ENCODE assay signal across 1 cellular context in the genomic region with DNA sequence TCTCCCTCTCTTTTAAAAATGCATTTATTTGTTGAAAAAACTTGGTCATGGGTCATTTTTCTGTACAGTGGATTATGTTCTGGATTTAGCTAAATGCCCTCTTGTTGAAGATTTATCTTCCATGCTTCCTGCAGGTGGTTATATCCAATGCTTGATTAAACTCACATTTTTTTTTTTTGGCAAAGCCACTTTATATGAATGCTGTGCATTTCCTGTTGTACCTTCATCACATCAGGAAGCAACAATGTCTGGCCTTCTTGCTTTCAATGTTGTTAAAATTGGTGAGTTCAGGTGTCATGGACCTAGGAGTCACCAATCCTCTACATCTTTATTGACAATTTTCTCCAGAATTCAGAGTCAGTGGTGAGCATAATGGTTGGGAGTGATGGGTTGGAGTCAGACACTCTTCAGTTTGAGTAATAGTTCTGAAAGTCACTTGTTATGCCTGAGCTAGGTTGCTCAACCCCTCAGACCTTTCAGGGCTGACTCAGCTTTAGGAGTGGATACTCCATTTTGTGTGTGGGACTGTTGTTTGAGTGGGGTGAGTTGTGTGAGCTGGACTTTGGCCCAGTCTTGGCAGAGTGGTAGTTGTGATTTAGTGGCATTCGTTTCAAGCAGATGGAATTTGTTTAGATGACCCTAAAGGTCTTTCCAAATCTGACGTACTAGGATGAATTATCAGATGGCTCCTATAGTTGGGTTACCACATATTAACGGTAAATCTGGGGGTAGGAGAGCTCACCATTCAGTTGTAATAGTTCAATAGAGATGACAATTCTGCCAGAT.
TF ChIP-seq lines count a peak whose summit lies in the region.

No MANE protein-coding gene starts in this region.

TF ChIP-seq in GM23338, 12 proteins besides CTCF, POLR2A, EP300 and RAD21 (continued from another document):
- TF ChIP-seq, protein P1, sequence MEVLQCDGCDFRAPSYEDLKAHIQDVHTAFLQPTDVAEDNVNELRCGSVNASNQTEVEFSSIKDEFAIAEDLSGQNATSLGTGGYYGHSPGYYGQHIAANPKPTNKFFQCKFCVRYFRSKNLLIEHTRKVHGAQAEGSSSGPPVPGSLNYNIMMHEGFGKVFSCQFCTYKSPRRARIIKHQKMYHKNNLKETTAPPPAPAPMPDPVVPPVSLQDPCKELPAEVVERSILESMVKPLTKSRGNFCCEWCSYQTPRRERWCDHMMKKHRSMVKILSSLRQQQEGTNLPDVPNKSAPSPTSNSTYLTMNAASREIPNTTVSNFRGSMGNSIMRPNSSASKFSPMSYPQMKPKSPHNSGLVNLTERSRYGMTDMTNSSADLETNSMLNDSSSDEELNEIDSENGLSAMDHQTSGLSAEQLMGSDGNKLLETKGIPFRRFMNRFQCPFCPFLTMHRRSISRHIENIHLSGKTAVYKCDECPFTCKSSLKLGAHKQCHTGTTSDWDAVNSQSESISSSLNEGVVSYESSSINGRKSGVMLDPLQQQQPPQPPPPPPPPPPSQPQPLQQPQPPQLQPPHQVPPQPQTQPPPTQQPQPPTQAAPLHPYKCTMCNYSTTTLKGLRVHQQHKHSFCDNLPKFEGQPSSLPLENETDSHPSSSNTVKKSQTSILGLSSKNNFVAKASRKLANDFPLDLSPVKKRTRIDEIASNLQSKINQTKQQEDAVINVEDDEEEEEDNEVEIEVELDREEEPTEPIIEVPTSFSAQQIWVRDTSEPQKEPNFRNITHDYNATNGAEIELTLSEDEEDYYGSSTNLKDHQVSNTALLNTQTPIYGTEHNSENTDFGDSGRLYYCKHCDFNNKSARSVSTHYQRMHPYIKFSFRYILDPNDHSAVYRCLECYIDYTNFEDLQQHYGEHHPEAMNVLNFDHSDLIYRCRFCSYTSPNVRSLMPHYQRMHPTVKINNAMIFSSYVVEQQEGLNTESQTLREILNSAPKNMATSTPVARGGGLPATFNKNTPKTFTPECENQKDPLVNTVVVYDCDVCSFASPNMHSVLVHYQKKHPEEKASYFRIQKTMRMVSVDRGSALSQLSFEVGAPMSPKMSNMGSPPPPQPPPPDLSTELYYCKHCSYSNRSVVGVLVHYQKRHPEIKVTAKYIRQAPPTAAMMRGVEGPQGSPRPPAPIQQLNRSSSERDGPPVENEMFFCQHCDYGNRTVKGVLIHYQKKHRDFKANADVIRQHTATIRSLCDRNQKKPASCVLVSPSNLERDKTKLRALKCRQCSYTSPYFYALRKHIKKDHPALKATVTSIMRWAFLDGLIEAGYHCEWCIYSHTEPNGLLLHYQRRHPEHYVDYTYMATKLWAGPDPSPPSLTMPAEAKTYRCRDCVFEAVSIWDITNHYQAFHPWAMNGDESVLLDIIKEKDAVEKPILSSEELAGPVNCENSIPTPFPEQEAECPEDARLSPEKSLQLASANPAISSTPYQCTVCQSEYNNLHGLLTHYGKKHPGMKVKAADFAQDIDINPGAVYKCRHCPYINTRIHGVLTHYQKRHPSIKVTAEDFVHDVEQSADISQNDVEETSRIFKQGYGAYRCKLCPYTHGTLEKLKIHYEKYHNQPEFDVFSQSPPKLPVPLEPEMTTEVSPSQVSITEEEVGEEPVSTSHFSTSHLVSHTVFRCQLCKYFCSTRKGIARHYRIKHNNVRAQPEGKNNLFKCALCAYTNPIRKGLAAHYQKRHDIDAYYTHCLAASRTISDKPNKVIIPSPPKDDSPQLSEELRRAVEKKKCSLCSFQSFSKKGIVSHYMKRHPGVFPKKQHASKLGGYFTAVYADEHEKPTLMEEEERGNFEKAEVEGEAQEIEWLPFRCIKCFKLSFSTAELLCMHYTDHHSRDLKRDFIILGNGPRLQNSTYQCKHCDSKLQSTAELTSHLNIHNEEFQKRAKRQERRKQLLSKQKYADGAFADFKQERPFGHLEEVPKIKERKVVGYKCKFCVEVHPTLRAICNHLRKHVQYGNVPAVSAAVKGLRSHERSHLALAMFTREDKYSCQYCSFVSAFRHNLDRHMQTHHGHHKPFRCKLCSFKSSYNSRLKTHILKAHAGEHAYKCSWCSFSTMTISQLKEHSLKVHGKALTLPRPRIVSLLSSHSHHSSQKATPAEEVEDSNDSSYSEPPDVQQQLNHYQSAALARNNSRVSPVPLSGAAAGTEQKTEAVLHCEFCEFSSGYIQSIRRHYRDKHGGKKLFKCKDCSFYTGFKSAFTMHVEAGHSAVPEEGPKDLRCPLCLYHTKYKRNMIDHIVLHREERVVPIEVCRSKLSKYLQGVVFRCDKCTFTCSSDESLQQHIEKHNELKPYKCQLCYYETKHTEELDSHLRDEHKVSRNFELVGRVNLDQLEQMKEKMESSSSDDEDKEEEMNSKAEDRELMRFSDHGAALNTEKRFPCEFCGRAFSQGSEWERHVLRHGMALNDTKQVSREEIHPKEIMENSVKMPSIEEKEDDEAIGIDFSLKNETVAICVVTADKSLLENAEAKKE (CRISPR knock-in tag; IDR thresholded peaks at IDR 0.05) = no peak
- TF ChIP-seq, protein P2, sequence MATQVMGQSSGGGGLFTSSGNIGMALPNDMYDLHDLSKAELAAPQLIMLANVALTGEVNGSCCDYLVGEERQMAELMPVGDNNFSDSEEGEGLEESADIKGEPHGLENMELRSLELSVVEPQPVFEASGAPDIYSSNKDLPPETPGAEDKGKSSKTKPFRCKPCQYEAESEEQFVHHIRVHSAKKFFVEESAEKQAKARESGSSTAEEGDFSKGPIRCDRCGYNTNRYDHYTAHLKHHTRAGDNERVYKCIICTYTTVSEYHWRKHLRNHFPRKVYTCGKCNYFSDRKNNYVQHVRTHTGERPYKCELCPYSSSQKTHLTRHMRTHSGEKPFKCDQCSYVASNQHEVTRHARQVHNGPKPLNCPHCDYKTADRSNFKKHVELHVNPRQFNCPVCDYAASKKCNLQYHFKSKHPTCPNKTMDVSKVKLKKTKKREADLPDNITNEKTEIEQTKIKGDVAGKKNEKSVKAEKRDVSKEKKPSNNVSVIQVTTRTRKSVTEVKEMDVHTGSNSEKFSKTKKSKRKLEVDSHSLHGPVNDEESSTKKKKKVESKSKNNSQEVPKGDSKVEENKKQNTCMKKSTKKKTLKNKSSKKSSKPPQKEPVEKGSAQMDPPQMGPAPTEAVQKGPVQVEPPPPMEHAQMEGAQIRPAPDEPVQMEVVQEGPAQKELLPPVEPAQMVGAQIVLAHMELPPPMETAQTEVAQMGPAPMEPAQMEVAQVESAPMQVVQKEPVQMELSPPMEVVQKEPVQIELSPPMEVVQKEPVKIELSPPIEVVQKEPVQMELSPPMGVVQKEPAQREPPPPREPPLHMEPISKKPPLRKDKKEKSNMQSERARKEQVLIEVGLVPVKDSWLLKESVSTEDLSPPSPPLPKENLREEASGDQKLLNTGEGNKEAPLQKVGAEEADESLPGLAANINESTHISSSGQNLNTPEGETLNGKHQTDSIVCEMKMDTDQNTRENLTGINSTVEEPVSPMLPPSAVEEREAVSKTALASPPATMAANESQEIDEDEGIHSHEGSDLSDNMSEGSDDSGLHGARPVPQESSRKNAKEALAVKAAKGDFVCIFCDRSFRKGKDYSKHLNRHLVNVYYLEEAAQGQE (IDR thresholded peaks at IDR 0.05; ENCODE audit: unreplicated experiment) = no peak
- TF ChIP-seq POLR2AphosphoS5 (IDR thresholded peaks at IDR 0.05; ENCODE audit: low read depth) (no peak), NANOG (IDR thresholded peaks at IDR 0.05; ENCODE audit: borderline replicate concordance) (no peak)
